ENCODE assay signal across 24 cellular contexts in the genomic region with DNA sequence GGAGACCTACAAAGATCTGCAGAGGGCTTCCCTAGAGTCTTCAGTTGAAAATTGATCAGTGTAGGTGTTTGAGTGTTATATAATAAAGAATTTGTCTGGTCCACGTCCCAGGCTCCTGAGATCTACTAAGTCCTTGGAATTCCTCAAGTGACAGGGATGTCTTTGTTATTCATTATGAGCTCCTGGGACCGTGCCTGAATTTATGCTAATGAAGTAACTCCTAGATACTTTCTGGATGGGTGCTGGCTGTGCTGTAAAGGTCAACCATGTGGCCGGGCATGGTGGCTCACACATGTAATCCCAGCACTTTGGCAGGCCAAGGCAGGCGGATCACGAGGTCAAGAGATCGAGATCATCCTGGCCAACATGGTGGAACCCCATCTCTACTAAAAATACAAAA.
"Had no signal": no experiment of that assay in that cellular context is flagged by ENCODE, and none has a peak within 500 bp of the region (broad histone marks: within the 10 kb centered on the region; RNA-seq: fewer than 3 reads in every experiment).

No MANE protein-coding gene starts in this region.

- H3K4me3 Mint-ChIP-seq: activated CD4-positive, alpha-beta memory T cell treated with anti-CD3 and anti-CD28 coated beads for 36 hours; activated naive CD8-positive, alpha-beta T cell; central memory CD8-positive, alpha-beta T cell; immature natural killer cell; naive B cell; neural crest cell; stimulated activated naive B cell treated with anti-CD40 and anti-IgM and Interleukin-4, amounts not matched to agents 10 μg/mL and 1 μg/mL and 100 μg/mL, for 72 hours; T-helper 1 cell treated with Interleukin-12 subunit alpha and Interleukin-12 subunit beta and Interleukin-4 antibody, amounts not matched to agents 30 μg/mL and 1 μg/mL, for 36 hours had no signal

- H3K27me3 Mint-ChIP-seq: activated CD4-positive, alpha-beta memory T cell treated with anti-CD3 and anti-CD28 coated beads for 36 hours; activated naive CD8-positive, alpha-beta T cell; central memory CD8-positive, alpha-beta T cell; naive B cell; stimulated activated naive B cell treated with anti-CD40 and anti-IgM and Interleukin-4, amounts not matched to agents 10 μg/mL and 1 μg/mL and 100 μg/mL, for 72 hours had no signal

- H3K4me1 ChIP-seq: adrenal gland, breast epithelium, colonic mucosa, heart left ventricle, lower lobe of right lung, sigmoid colon, transverse colon had no signal

- H3K9me3 Mint-ChIP-seq: activated CD4-positive, alpha-beta memory T cell treated with anti-CD3 and anti-CD28 coated beads for 36 hours; central memory CD8-positive, alpha-beta T cell; immature natural killer cell; naive B cell; neural crest cell; stimulated activated naive B cell treated with anti-CD40 and anti-IgM and Interleukin-4, amounts not matched to agents 10 μg/mL and 1 μg/mL and 100 μg/mL, for 72 hours; T-helper 1 cell treated with Interleukin-12 subunit alpha and Interleukin-12 subunit beta and Interleukin-4 antibody, amounts not matched to agents 30 μg/mL and 1 μg/mL, for 36 hours had no signal

- H3K27ac Mint-ChIP-seq: activated CD4-positive, alpha-beta memory T cell treated with anti-CD3 and anti-CD28 coated beads for 36 hours; activated naive CD8-positive, alpha-beta T cell; stimulated activated naive B cell treated with anti-CD40 and anti-IgM and Interleukin-4, amounts not matched to agents 10 μg/mL and 1 μg/mL and 100 μg/mL, for 72 hours; T-helper 1 cell treated with Interleukin-12 subunit alpha and Interleukin-12 subunit beta and Interleukin-4 antibody, amounts not matched to agents 30 μg/mL and 1 μg/mL, for 36 hours had no signal

- H3K36me3 ChIP-seq: breast epithelium had no signal

- H3K9me3 ChIP-seq: adrenal gland, breast epithelium, colonic mucosa, heart left ventricle, lower lobe of right lung, sigmoid colon, transverse colon had no signal

- FAIRE-seq: urothelium cell line had no signal

- DNase-seq: activated CD4-positive, alpha-beta memory T cell treated with anti-CD3 and anti-CD28 coated beads for 36 hours; activated CD4-positive, alpha-beta T cell treated with anti-CD3 and anti-CD28 coated beads for 48 hours; activated gamma-delta T cell treated with Interleukin-2 at 50 U/mL for 16 hours; activated T-cell treated with anti-CD3 and anti-CD28 coated beads, Interleukin-2, amount 50 U/mL, for 1 hour; adrenal gland; colonic mucosa; heart left ventricle; immature natural killer cell; lower lobe of right lung; naive B cell; retina; sigmoid colon; stimulated activated CD4-positive, alpha-beta T cell treated with anti-CD3 and anti-CD28 coated beads, Interleukin-15, amount 100 ng/mL, for 24 hours; stimulated activated CD8-positive, alpha-beta memory T cell treated with anti-CD3 and anti-CD28 coated beads, Interleukin-4, amount 100 ng/mL, for 48 hours; stimulated activated naive B cell treated with anti-CD40 and anti-IgM and Interleukin-4, amounts not matched to agents 10 μg/mL and 1 μg/mL and 100 μg/mL, for 72 hours; transverse colon had no signal

- H3K27ac ChIP-seq: adrenal gland, breast epithelium, colonic mucosa, heart left ventricle, lower lobe of right lung, sigmoid colon, transverse colon had no signal

- H3K4me2 ChIP-seq: smooth muscle cell had no signal

- ATAC-seq: heart left ventricle; left lobe of liver; lower lobe of right lung; stimulated activated naive B cell treated with anti-CD40 and anti-IgM and Interleukin-4, amounts not matched to agents 10 μg/mL and 1 μg/mL and 100 μg/mL, for 72 hours had no signal

- H3K4me3 ChIP-seq: adrenal gland, breast epithelium, colonic mucosa, heart left ventricle, lower lobe of right lung, sigmoid colon, smooth muscle cell, transverse colon had no signal

- H3K4me1 Mint-ChIP-seq: central memory CD8-positive, alpha-beta T cell; neural crest cell; stimulated activated naive B cell treated with anti-CD40 and anti-IgM and Interleukin-4, amounts not matched to agents 10 μg/mL and 1 μg/mL and 100 μg/mL, for 72 hours had no signal

- H3K27me3 ChIP-seq: adrenal gland, breast epithelium, colonic mucosa, heart left ventricle, sigmoid colon, transverse colon had no signal
